In the genomic region with DNA sequence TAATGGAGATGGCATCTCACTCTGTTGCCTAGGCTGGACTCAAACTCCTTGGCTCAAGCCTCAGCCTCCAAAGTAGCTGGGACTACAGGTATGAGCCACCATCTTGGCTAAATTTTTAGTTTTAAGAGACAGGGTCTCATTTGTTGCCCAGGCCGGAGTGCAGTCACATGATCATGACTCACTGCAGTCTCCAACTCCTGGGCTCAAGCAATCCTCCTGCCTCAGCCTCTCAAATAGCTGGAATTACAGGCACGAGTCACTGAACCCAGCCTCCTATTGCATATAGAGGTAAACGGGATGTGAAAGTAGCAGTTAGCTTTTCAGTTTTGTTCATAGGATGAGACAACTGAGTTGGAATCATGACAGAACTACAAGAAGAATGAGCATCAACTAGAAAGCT, we compare ENCODE assay signal across 35 cellular contexts.
"Had no signal": no experiment of that assay in that cellular context is flagged by ENCODE, and none has a peak within 500 bp of the region (broad histone marks: within the 10 kb centered on the region; RNA-seq: fewer than 3 reads in every experiment).

No MANE protein-coding gene starts in this region.

- H3K4me2 ChIP-seq: KMS-11 had no signal

- H3K4me3 ChIP-seq: MG63 had no signal

- H3K27me3 ChIP-seq: MG63 had no signal

- H3K27ac ChIP-seq: KMS-11 had no signal

- H3K36me3 ChIP-seq: MG63 had no signal

- H3K9ac ChIP-seq: KMS-11 had no signal

- H3K9me3 ChIP-seq: MG63 had no signal

- DNase-seq: Karpas-422, Kasumi-1, MG63, MM.1S, NCI-H1048, NCI-H1092, NCI-H1092 treated with DMSO at 0.1 percent for 48 hours, NCI-H1105, NCI-H1105 treated with DMSO at 0.1 percent for 48 hours, NCI-H1417, NCI-H1417 treated with DMSO at 0.1 percent for 48 hours, NCI-H1436, NCI-H1436 treated with DMSO at 0.1 percent for 48 hours, NCI-H146, NCI-H1694, NCI-H1694 treated with DMSO at 0.1 percent for 48 hours, NCI-H187, NCI-H187 treated with DMSO at 0.1 percent for 48 hours, NCI-H1930, NCI-H2029, NCI-H2029 treated with DMSO at 0.1 percent for 48 hours, NCI-H2081, NCI-H2081 treated with DMSO at 0.1 percent for 48 hours, NCI-H2107, NCI-H2171, NCI-H2171 treated with DMSO at 0.1 percent for 48 hours, NCI-H2227 treated with DMSO at 0.1 percent for 48 hours, NCI-H345, NCI-H446, NCI-H446 treated with DMSO at 0.1 percent for 48 hours, NCI-H510A, NCI-H510A treated with DMSO at 0.1 percent for 48 hours, NCI-H524, NCI-H524 treated with DMSO at 0.1 percent for 48 hours had no signal
